ENCODE assay signal across 13 cellular contexts in the genomic region with DNA sequence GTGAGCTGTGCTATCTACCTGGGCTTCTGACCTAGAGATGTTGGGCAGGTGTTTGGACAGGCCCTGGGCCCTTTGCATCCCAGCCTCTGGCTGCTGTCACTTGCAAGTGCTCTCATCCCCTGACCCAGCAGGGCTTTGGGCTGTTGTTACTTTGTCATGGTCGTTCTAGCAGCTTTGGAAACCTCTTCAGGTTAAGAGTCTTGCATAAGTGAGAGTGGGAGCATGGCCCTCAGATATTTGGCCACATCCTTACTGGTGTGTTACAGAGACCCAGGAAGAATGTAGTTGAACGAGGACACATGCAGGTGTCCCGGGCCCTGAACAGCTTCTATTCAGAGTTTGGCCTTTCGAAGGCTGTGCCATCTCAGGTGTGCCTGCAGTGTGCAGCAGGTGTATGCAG. TPM values are rescaled to one million over a fixed set of nuclear protein-coding genes. Genes with fewer than 3 reads are reported as not detected.
DNase-seq lines count a peak whose midpoint lies in the region; ATAC-seq, FAIRE-seq and TF ChIP-seq lines count a peak whose summit lies in the region.
"Had no signal": no experiment of that assay in that cellular context is flagged by ENCODE, and none has a peak within 500 bp of the region (broad histone marks: within the 10 kb centered on the region; RNA-seq: fewer than 3 reads in every experiment).

No MANE protein-coding gene starts in this region.

- no peak for DNase-seq in activated naive CD8-positive, alpha-beta T cell treated with anti-CD3 and anti-CD28 coated beads for 36 hours
- no peak for DNase-seq in PC-9
- DNase-seq in left lobe of liver (ENCODE audit: low spot score): peak; percentile 44
- DNase-seq in vagina (ENCODE audit: extremely low spot score in 2 of 2): peak; percentile 61 to 79
- no peak for DNase-seq in dermis blood vessel endothelial cell
- DNase-seq in foreskin fibroblast: no peak
- no peak for DNase-seq in pancreas
- DNase-seq: BE2C, NCI-H524 had no signal

- H3K4me3 ChIP-seq in PC-9 (no peak overlapping the region), vagina (no peak overlapping the region), foreskin fibroblast (ENCODE audit: low read depth in 1 of 2, low read length in 2 of 2) (no peak overlapping the region), pancreas (no peak overlapping the region)
- H3K4me3 ChIP-seq: adrenal gland had no signal

- peaks cover 74% of the 10 kb centered on the region for H3K4me1 Mint-ChIP-seq in activated naive CD8-positive, alpha-beta T cell (ENCODE audit: low read depth)
- H3K4me1 Mint-ChIP-seq in activated naive CD8-positive, alpha-beta T cell treated with anti-CD3 and anti-CD28 coated beads for 36 hours: peaks cover 61% of the 10 kb centered on the region

- no peaks in the 10 kb centered on the region for H3K36me3 Mint-ChIP-seq in activated naive CD8-positive, alpha-beta T cell
- H3K36me3 Mint-ChIP-seq in activated naive CD8-positive, alpha-beta T cell treated with anti-CD3 and anti-CD28 coated beads for 36 hours: peaks cover 33% of the 10 kb centered on the region

- POLR2A ChIA-PET in PC-9 (lab: Charles Lee; ENCODE audit: unreplicated experiment): no interaction called here

- ATAC-seq in left lobe of liver: no peak
- no peak for ATAC-seq in pancreas

- H2AFZ ChIP-seq in PC-9: no peak overlapping the region

- FAIRE-seq in pancreas (lab: Jason Lieb, UNC): no peak
- FAIRE-seq: colon, TTC549 had no signal

- H3K4me2 ChIP-seq in PC-9: peak overlapping the region; percentile 95

- TF ChIP-seq CTCF in PC-9 (conservative IDR thresholded peaks at IDR 0.05): no peak
- no peak for TF ChIP-seq CTCF in vagina (IDR thresholded peaks at IDR 0.05)
- no peak for TF ChIP-seq CTCF in foreskin fibroblast (IDR thresholded peaks at IDR 0.05; ENCODE audit: low read depth, low read length)
- TF ChIP-seq CTCF in pancreas (IDR thresholded peaks at IDR 0.05): no peak

- H3K27ac Mint-ChIP-seq in activated naive CD8-positive, alpha-beta T cell: no peak overlapping the region
- no peak overlapping the region for H3K27ac Mint-ChIP-seq in activated naive CD8-positive, alpha-beta T cell treated with anti-CD3 and anti-CD28 coated beads for 36 hours

- no peak overlapping the region for H3K27ac ChIP-seq in PC-9
- no peak overlapping the region for H3K27ac ChIP-seq in vagina
- no peak overlapping the region for H3K27ac ChIP-seq in pancreas
- H3K27ac ChIP-seq: adrenal gland had no signal

- H3K79me2 ChIP-seq in PC-9 (ENCODE audit: low read depth): peaks cover 82% of the 10 kb centered on the region

- no peak for TF ChIP-seq POLR2A in vagina (IDR thresholded peaks at IDR 0.05)

- H3K27me3 ChIP-seq in PC-9 (ENCODE audit: insufficient read depth, low read depth) (no peaks in the 10 kb centered on the region), vagina (no peaks in the 10 kb centered on the region), pancreas (no peaks in the 10 kb centered on the region)
- H3K27me3 ChIP-seq: adrenal gland, BE2C had no signal

- H3K9me3 ChIP-seq in PC-9 (ENCODE audit: insufficient read depth, low read depth): no peaks in the 10 kb centered on the region
- H3K9me3 ChIP-seq in vagina: no peaks in the 10 kb centered on the region
- no peaks in the 10 kb centered on the region for H3K9me3 ChIP-seq in pancreas
- H3K9me3 ChIP-seq: adrenal gland, BE2C had no signal

- H3K4me3 Mint-ChIP-seq in activated naive CD8-positive, alpha-beta T cell: peak overlapping the region; percentile 31
- no peak overlapping the region for H3K4me3 Mint-ChIP-seq in activated naive CD8-positive, alpha-beta T cell treated with anti-CD3 and anti-CD28 coated beads for 36 hours

- 0 out of 2 replicates have a peak, but pooled peaks cover 6% of the 10 kb centered on the region for H3K36me3 ChIP-seq in PC-9 (ENCODE audit: low read depth)
- H3K36me3 ChIP-seq in vagina: no peaks in the 10 kb centered on the region
- no peaks in the 10 kb centered on the region for H3K36me3 ChIP-seq in pancreas
- H3K36me3 ChIP-seq: adrenal gland had no signal

- intact Hi-C loops in PC-9 (cut with micrococcal nuclease; ENCODE audit: unreplicated experiment): no loop called here
- intact Hi-C loops in vagina (cut with DNase I): no loop called here
- intact Hi-C loops in pancreas (cut with DNase I): loop anchor here in 1 of 3 donors (10.0 kb wide), 1 partner anchor 83 kb away; a partner anchor contains a TSS

- peaks cover under 1% of the 10 kb centered on the region; the same call in 1 of the 2 replicates for H3F3A ChIP-seq in PC-9 (ENCODE audit: insufficient read depth, low read depth)

- H3K9me3 Mint-ChIP-seq in activated naive CD8-positive, alpha-beta T cell (ENCODE audit: low read depth): no peaks in the 10 kb centered on the region
- H3K9me3 Mint-ChIP-seq in activated naive CD8-positive, alpha-beta T cell treated with anti-CD3 and anti-CD28 coated beads for 36 hours: no peaks in the 10 kb centered on the region

- 47 to 53% methylated on average over 4 of the region's 4 CpGs for WGBS in pancreas, 2 donors

- no peaks in the 10 kb centered on the region for H3K9me2 ChIP-seq in PC-9 (ENCODE audit: insufficient read depth)

- H3K27me3 Mint-ChIP-seq in activated naive CD8-positive, alpha-beta T cell: no peaks in the 10 kb centered on the region
- no peaks in the 10 kb centered on the region for H3K27me3 Mint-ChIP-seq in activated naive CD8-positive, alpha-beta T cell treated with anti-CD3 and anti-CD28 coated beads for 36 hours

- CTCF ChIA-PET in PC-9 (lab: Charles Lee): no interaction called here

- BruUV-seq in PC-9 (replicated peaks; lab: Mats Ljungman, UMichigan): no TSS peak

- H4K20me1 ChIP-seq in PC-9 (ENCODE audit: insufficient read depth): peaks cover 78% of the 10 kb centered on the region

- H3K4me1 ChIP-seq in PC-9 (replicated peaks; ENCODE audit: insufficient read depth) (peaks cover 24% of the 10 kb centered on the region), vagina (peaks cover 80% of the 10 kb centered on the region), pancreas (peaks cover 14 to 37% (median 15%) of the 10 kb centered on the region in 3 donors)

RNA-seq across cellular contexts. Expression of a gene that starts 4.5 kb away (rescaled TPM):
- total RNA-seq in activated naive CD8-positive, alpha-beta T cell treated with anti-CD3 and anti-CD28 coated beads for 36 hours: 10 to 100 TPM; 28.2 to 30.7 TPM
- total RNA-seq in PC-9 (2021) (72.8 and 84.8 TPM in 2 replicates), left lobe of liver (14.3 TPM), vagina (38.1 TPM), dermis blood vessel endothelial cell (7.8 and 12.2 TPM in 2 replicates), pancreas (10 to 100 TPM in 1 of 6 donors, 1 to 10 TPM in 5; 7.0 to 13.5 (median 8.5) TPM)
- polyA plus RNA-seq in pancreas: 10 to 100 TPM in 1 of 2 donors, 1 to 10 TPM in 1; 8.3 to 13.6 TPM

Comparison
In these comparisons a context has a peak if more than half of its experiments do, and no peak if none do; other contexts are left out.
1. DNase-seq: peak in left lobe of liver (single experiment) and vagina (2 of 2); none in activated naive CD8-positive, alpha-beta T cell treated with anti-CD3 and anti-CD28 coated beads for 36 hours (single experiment), PC-9 (0 of 2), dermis blood vessel endothelial cell (single experiment), foreskin fibroblast (0 of 2) and pancreas (0 of 6).